Comparison of ENCODE assay signal across 17 cellular contexts in the genomic region with DNA sequence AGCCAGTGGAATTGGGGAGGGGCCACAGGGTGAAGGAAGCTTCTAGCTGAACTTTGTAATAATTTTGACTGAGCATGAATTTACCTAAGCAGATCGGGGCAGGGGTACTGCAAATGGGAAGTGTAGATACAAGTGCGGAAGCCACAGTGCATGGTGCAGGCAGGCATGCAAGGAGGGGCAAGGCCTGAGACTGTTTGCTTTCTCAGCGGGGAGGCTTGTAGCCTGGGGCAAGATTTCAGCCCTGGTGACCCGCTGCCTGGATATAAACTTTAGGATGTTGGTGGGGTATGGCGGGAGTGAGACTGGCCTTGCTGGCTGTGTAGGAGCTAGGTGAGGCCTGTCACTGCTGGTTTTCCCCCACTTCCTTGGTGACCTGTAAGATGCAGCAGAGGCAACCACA.
DNase-seq lines count a peak whose midpoint lies in the region; ATAC-seq and TF ChIP-seq lines count a peak whose summit lies in the region.
"Had no signal": no experiment of that assay in that cellular context is flagged by ENCODE, and none has a peak within 500 bp of the region (broad histone marks: within the 10 kb centered on the region; RNA-seq: fewer than 3 reads in every experiment).

No MANE protein-coding gene starts in this region.

- H2AFZ ChIP-seq in GM23338, result 0 out of 2 replicates have a peak overlapping the region, but pooled peaks have one; percentile 14
- H2AFZ ChIP-seq: GM23248 had no signal

- H3K36me3 ChIP-seq in GM23338 (ENCODE audit: insufficient read depth), result no peaks in the 10 kb centered on the region
- H3K36me3 ChIP-seq: BE2C had no signal

- H3K4me1 Mint-ChIP-seq in GM23338, result peaks cover 4% of the 10 kb centered on the region; the same call in 1 of the 3 replicates

- no peaks in the 10 kb centered on the region for H3F3A ChIP-seq in GM23338 (replicated peaks; ENCODE audit: low read depth)

- H3K27ac ChIP-seq in GM23338 (ENCODE audit: low read depth), result no peak overlapping the region
- H3K27ac ChIP-seq: A549, C4-2B, GM23248 had no signal

- H4K20me1 ChIP-seq in GM23338 (replicated peaks; ENCODE audit: insufficient read depth), result no peaks in the 10 kb centered on the region

- TF ChIP-seq CTCF in GM23338 (conservative IDR thresholded peaks at IDR 0.05; ENCODE audit: low read depth in 2 of 2), result no peak

- H3K4me3 Mint-ChIP-seq in GM23338, result no peak overlapping the region
- H3K4me3 Mint-ChIP-seq: CD4-positive, alpha-beta memory T cell had no signal

- H3K4me2 ChIP-seq in GM23338, result no peak overlapping the region
- H3K4me2 ChIP-seq: A549 had no signal

- ATAC-seq in GM23338 (peak; percentile 38; the same call in 2 of the 3 replicates), HG02970 (IDR thresholded peaks at IDR 0.05; ENCODE audit: low FRiP score, unreplicated experiment) (no peak), SK-N-SH treated with all-trans-retinoic acid at 6 μM for 48 hours (no peak)
- ATAC-seq: A549, K562 had no signal

- H3K79me2 ChIP-seq in GM23338 (replicated peaks; ENCODE audit: insufficient read depth), result no peaks in the 10 kb centered on the region

- CTCF ChIA-PET in HEK293T (lab: Yijun Ruan, JAX), result no interaction called here

- no peak overlapping the region for H3K4me3 ChIP-seq in GM23338
- H3K4me3 ChIP-seq: A549, GM23248, K562 had no signal

- DNase-seq in GM23338 (ENCODE audit: low spot score) (peak; percentile 7), HEK293T (ENCODE audit: extremely low spot score) (peak; percentile 28), RPMI7951 (ENCODE audit: low read depth) (peak; percentile 33), iPS-NIHi7 (ENCODE audit: extremely low spot score) (peak; percentile 18), medulla oblongata (ENCODE audit: extremely low spot score) (no peak), NCI-H524 treated with DMSO at 0.1 percent for 48 hours (lab: John Stamatoyannopoulos, UW) (no peak)
- DNase-seq: CD4-positive, alpha-beta memory T cell; DMS79 treated with DMSO at 0.1 percent for 48 hours; GF-D8; GM23248; HCEC 1CT had no signal

- peaks cover 3% of the 10 kb centered on the region for H3K27me3 Mint-ChIP-seq in GM23338 (ENCODE audit: insufficient read depth, low read depth, poor library complexity)

- H3K4me1 ChIP-seq in GM23338 (ENCODE audit: insufficient read depth), result peaks cover 6% of the 10 kb centered on the region; the same call in 1 of the 2 replicates
- H3K4me1 ChIP-seq: A549, BE2C had no signal

- no peak overlapping the region for H3K27ac Mint-ChIP-seq in GM23338

- no peaks in the 10 kb centered on the region for H3K27me3 ChIP-seq in GM23338 (ENCODE audit: insufficient read depth)

- peaks cover 22% of the 10 kb centered on the region; the same call in 1 of the 2 replicates for H3K9me2 ChIP-seq in GM23338 (ENCODE audit: insufficient read depth)

- no peaks in the 10 kb centered on the region for H3K36me3 Mint-ChIP-seq in GM23338 (ENCODE audit: low read depth)
- H3K36me3 Mint-ChIP-seq: CD4-positive, alpha-beta memory T cell had no signal

- peaks cover 9% of the 10 kb centered on the region; the same call in 1 of the 3 replicates for H3K9me3 Mint-ChIP-seq in GM23338

- POLR2A ChIA-PET in HEK293T (lab: Yijun Ruan, JAX), result no interaction called here

TF ChIP-seq in GM23338, 12 proteins besides CTCF, POLR2A, EP300 and RAD21 (continues in another document):
- no peak for TF ChIP-seq EZH2 (IDR thresholded peaks at IDR 0.05; ENCODE audit: low read depth, unreplicated experiment)
- TF ChIP-seq JUNB (IDR thresholded peaks at IDR 0.05; ENCODE audit: unreplicated experiment), result no peak
- TF ChIP-seq REST (IDR thresholded peaks at IDR 0.05; ENCODE audit: unreplicated experiment), result no peak
- no peak for TF ChIP-seq STAT1 (IDR thresholded peaks at IDR 0.05; ENCODE audit: unreplicated experiment)

TF ChIP-seq in HEK293T, 16 proteins besides CTCF, POLR2A, EP300 and RAD21:
- TF ChIP-seq ELF4 (IDR thresholded peaks at IDR 0.05), result no peak
- TF ChIP-seq SP1 (IDR thresholded peaks at IDR 0.05), result no peak
- TF ChIP-seq LEF1 (IDR thresholded peaks at IDR 0.05; ENCODE audit: borderline replicate concordance), result no peak
- TF ChIP-seq L3MBTL2 (conservative IDR thresholded peaks at IDR 0.05), result no peak
- TF ChIP-seq ZNF384 (IDR thresholded peaks at IDR 0.05), result no peak
- no peak for TF ChIP-seq BHLHE40 (IDR thresholded peaks at IDR 0.05; ENCODE audit: borderline replicate concordance)
- no peak for TF ChIP-seq SUZ12 (IDR thresholded peaks at IDR 0.05)
- no peak for TF ChIP-seq CTBP1 (IDR thresholded peaks at IDR 0.05; ENCODE audit: borderline replicate concordance)
- TF ChIP-seq ARNT (IDR thresholded peaks at IDR 0.05), result no peak
- TF ChIP-seq, protein P1, sequence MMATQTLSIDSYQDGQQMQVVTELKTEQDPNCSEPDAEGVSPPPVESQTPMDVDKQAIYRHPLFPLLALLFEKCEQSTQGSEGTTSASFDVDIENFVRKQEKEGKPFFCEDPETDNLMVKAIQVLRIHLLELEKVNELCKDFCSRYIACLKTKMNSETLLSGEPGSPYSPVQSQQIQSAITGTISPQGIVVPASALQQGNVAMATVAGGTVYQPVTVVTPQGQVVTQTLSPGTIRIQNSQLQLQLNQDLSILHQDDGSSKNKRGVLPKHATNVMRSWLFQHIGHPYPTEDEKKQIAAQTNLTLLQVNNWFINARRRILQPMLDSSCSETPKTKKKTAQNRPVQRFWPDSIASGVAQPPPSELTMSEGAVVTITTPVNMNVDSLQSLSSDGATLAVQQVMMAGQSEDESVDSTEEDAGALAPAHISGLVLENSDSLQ (IDR thresholded peaks at IDR 0.05), result no peak
- no peak for TF ChIP-seq NFRKB (IDR thresholded peaks at IDR 0.05)
- TF ChIP-seq HDGF (IDR thresholded peaks at IDR 0.05; ENCODE audit: borderline replicate concordance), result no peak
- no peak for TF ChIP-seq FOXK2 (IDR thresholded peaks at IDR 0.05)
- no peak for TF ChIP-seq FOXM1 (IDR thresholded peaks at IDR 0.05; ENCODE audit: borderline replicate concordance)
- no peak for TF ChIP-seq FOXA1 (IDR thresholded peaks at IDR 0.05)
- no peak for TF ChIP-seq TARDBP (IDR thresholded peaks at IDR 0.05)

TF ChIP-seq in SK-N-SH treated with all-trans-retinoic acid at 6 μM for 48 hours, 23 proteins besides CTCF, POLR2A, EP300 and RAD21:
- TF ChIP-seq TCF4 (CRISPR knock-in tag; IDR thresholded peaks at IDR 0.05; ENCODE audit: borderline replicate concordance) (no peak), BACH2 (CRISPR knock-in tag; IDR thresholded peaks at IDR 0.05; ENCODE audit: borderline replicate concordance) (no peak), CSDC2 (CRISPR knock-in tag; IDR thresholded peaks at IDR 0.05) (no peak)
- TF ChIP-seq, protein P2, sequence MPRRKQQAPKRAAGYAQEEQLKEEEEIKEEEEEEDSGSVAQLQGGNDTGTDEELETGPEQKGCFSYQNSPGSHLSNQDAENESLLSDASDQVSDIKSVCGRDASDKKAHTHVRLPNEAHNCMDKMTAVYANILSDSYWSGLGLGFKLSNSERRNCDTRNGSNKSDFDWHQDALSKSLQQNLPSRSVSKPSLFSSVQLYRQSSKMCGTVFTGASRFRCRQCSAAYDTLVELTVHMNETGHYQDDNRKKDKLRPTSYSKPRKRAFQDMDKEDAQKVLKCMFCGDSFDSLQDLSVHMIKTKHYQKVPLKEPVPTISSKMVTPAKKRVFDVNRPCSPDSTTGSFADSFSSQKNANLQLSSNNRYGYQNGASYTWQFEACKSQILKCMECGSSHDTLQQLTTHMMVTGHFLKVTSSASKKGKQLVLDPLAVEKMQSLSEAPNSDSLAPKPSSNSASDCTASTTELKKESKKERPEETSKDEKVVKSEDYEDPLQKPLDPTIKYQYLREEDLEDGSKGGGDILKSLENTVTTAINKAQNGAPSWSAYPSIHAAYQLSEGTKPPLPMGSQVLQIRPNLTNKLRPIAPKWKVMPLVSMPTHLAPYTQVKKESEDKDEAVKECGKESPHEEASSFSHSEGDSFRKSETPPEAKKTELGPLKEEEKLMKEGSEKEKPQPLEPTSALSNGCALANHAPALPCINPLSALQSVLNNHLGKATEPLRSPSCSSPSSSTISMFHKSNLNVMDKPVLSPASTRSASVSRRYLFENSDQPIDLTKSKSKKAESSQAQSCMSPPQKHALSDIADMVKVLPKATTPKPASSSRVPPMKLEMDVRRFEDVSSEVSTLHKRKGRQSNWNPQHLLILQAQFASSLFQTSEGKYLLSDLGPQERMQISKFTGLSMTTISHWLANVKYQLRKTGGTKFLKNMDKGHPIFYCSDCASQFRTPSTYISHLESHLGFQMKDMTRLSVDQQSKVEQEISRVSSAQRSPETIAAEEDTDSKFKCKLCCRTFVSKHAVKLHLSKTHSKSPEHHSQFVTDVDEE (CRISPR knock-in tag; IDR thresholded peaks at IDR 0.05), result no peak

Comparison
In these comparisons a context has a peak if more than half of its experiments do, and no peak if none do; other contexts are left out.
1. DNase-seq: peak in GM23338 (single experiment), HEK293T (single experiment), RPMI7951 (single experiment) and iPS-NIHi7 (single experiment); none in medulla oblongata (single experiment) and NCI-H524 treated with DMSO at 0.1 percent for 48 hours (single experiment).